Comparison of ENCODE assay signal across 1 cellular context in genomic region chr4:162164881-162165528, GRCh38.
TF ChIP-seq lines count a peak whose summit lies in the region.

No MANE protein-coding gene starts in this region.

TF ChIP-seq in WTC11, 78 proteins besides CTCF, POLR2A, EP300 and RAD21 (continued from another document):
- no peak for TF ChIP-seq HMGXB4 (CRISPR knock-in tag; IDR thresholded peaks at IDR 0.05)
- TF ChIP-seq GABPB1 (CRISPR knock-in tag; IDR thresholded peaks at IDR 0.05): no peak
- TF ChIP-seq FOXK1 (CRISPR knock-in tag; IDR thresholded peaks at IDR 0.05): no peak
- TF ChIP-seq SP1 (CRISPR knock-in tag; conservative IDR thresholded peaks at IDR 0.05): no peak
- TF ChIP-seq KAT7 (CRISPR knock-in tag; IDR thresholded peaks at IDR 0.05; ENCODE audit: borderline replicate concordance): no peak
- no peak for TF ChIP-seq USF1 (CRISPR knock-in tag; IDR thresholded peaks at IDR 0.05)
- no peak for TF ChIP-seq GTF2I (CRISPR knock-in tag; conservative IDR thresholded peaks at IDR 0.05)
- no peak for TF ChIP-seq ZNF121 (CRISPR knock-in tag; IDR thresholded peaks at IDR 0.05)
- TF ChIP-seq ZNF423 (CRISPR knock-in tag; IDR thresholded peaks at IDR 0.05): no peak
- TF ChIP-seq EMX1 (CRISPR knock-in tag; IDR thresholded peaks at IDR 0.05): no peak
- no peak for TF ChIP-seq PRRX2 (CRISPR knock-in tag; IDR thresholded peaks at IDR 0.05)
- TF ChIP-seq JUN (CRISPR knock-in tag; IDR thresholded peaks at IDR 0.05): no peak
- TF ChIP-seq ZNF138 (CRISPR knock-in tag; conservative IDR thresholded peaks at IDR 0.05): no peak
TF ChIP-seq in WTC11: peak in this region for 0.
